ENCODE assay signal across 8 cellular contexts in genomic region chr3:195960971-195961760, GRCh38. TPM values are rescaled to one million over a fixed set of nuclear protein-coding genes. Genes with fewer than 3 reads are reported as not detected.
DNase-seq lines count a peak whose midpoint lies in the region; ATAC-seq and TF ChIP-seq lines count a peak whose summit lies in the region.
"Not testable (repeated sequence)": the region's sequence is repeated elsewhere in the genome, so short reads cannot be mapped to it uniquely, and the experiment has no call there.

No MANE protein-coding gene starts in this region.

- CTCF ChIA-PET in activated CD4-positive, alpha-beta memory T cell treated with anti-CD3 and anti-CD28 coated beads, Interleukin-2, amount 10 ng/mL, durations not matched to agents 7 days and 5 days (lab: Charles Lee): interaction anchor here (0.9 kb wide), 1 partner anchor 102 kb away, joined by 3 read pairs; no protein-coding TSS in a partner anchor

- H3K27ac ChIP-seq in SJCRH30: not testable (repeated sequence)

- H3K4me3 Mint-ChIP-seq in activated CD4-positive, alpha-beta memory T cell treated with anti-CD3 and anti-CD28 coated beads, Interleukin-2, amount 10 ng/mL, durations not matched to agents 7 days and 5 days; natural killer cell: not testable (repeated sequence)

- H3K27me3 ChIP-seq in SJCRH30: not testable (repeated sequence)

- H3K9me3 Mint-ChIP-seq in activated CD4-positive, alpha-beta memory T cell treated with anti-CD3 and anti-CD28 coated beads, Interleukin-2, amount 10 ng/mL, durations not matched to agents 7 days and 5 days; activated naive CD4-positive, alpha-beta T cell treated with anti-CD3 and anti-CD28 coated beads, Interleukin-2, amount 50 U/mL, for 72 hours; natural killer cell: not testable (repeated sequence)

- H3K4me3 ChIP-seq in SJCRH30: not testable (repeated sequence)

- H3K27ac Mint-ChIP-seq in activated CD4-positive, alpha-beta memory T cell treated with anti-CD3 and anti-CD28 coated beads, Interleukin-2, amount 10 ng/mL, durations not matched to agents 7 days and 5 days: not testable (repeated sequence)
- H3K27ac Mint-ChIP-seq in activated naive CD4-positive, alpha-beta T cell treated with anti-CD3 and anti-CD28 coated beads, Interleukin-2, amount 50 U/mL, for 72 hours: peak overlapping the region in 1 of 2 donors; percentile 13
- H3K27ac Mint-ChIP-seq in natural killer cell: peak overlapping the region; percentile 23 to 70

- POLR2A ChIA-PET in activated CD4-positive, alpha-beta memory T cell treated with anti-CD3 and anti-CD28 coated beads, Interleukin-2, amount 10 ng/mL, durations not matched to agents 7 days and 5 days (lab: Charles Lee): interaction anchor here (1.3 kb wide), 1 partner anchor 53 kb away, joined by 3 read pairs; the partner anchor contains the start of gene TNK2

- not testable (repeated sequence) for H3K27me3 Mint-ChIP-seq in activated CD4-positive, alpha-beta memory T cell treated with anti-CD3 and anti-CD28 coated beads, Interleukin-2, amount 10 ng/mL, durations not matched to agents 7 days and 5 days; natural killer cell (ENCODE audit: low read depth in 2 of 2)

- DNase-seq in CMK (ENCODE audit: low read depth) (peak; percentile 5), HT-29 (ENCODE audit: low spot score) (peak; percentile 54), SJCRH30 (peak; percentile 18 to 20), fibroblast of peridontal ligament (ENCODE audit: extremely low read depth) (peak; percentile 1)
- DNase-seq in activated CD4-positive, alpha-beta memory T cell treated with anti-CD3 and anti-CD28 coated beads, Interleukin-2, amount 10 ng/mL, durations not matched to agents 7 days and 5 days: peak; percentile 38
- peak in 1 of 2 donors; percentile 41 for DNase-seq in activated naive CD4-positive, alpha-beta T cell treated with anti-CD3 and anti-CD28 coated beads, Interleukin-2, amount 50 U/mL, for 72 hours (ENCODE audit: low spot score in 2 of 2)
- DNase-seq in natural killer cell: not testable (repeated sequence)
- peak; percentile 19 for DNase-seq in stimulated activated CD8-positive, alpha-beta memory T cell treated with anti-CD3 and anti-CD28 coated beads, Interleukin-4, amount 100 ng/mL, for 24 hours (ENCODE audit: low read depth)

- not testable (repeated sequence) for TF ChIP-seq CTCF in natural killer cell (IDR thresholded peaks at IDR 0.05)

- H3K9me3 ChIP-seq in SJCRH30 (replicated peaks): not testable (repeated sequence)

- not testable (repeated sequence) for H3K4me1 ChIP-seq in SJCRH30

- H3K36me3 ChIP-seq in SJCRH30: not testable (repeated sequence)

- intact Hi-C loops in natural killer cell (cut with micrococcal nuclease): not testable (repeated sequence)

- H3K36me3 Mint-ChIP-seq in activated CD4-positive, alpha-beta memory T cell treated with anti-CD3 and anti-CD28 coated beads, Interleukin-2, amount 10 ng/mL, durations not matched to agents 7 days and 5 days (ENCODE audit: low read depth): peaks cover 49% of the 10 kb centered on the region
- H3K36me3 Mint-ChIP-seq in activated naive CD4-positive, alpha-beta T cell treated with anti-CD3 and anti-CD28 coated beads, Interleukin-2, amount 50 U/mL, for 72 hours: peaks cover 26 to 28% of the 10 kb centered on the region in 2 donors
- not testable (repeated sequence) for H3K36me3 Mint-ChIP-seq in natural killer cell

- H3K4me1 Mint-ChIP-seq in activated CD4-positive, alpha-beta memory T cell treated with anti-CD3 and anti-CD28 coated beads, Interleukin-2, amount 10 ng/mL, durations not matched to agents 7 days and 5 days: peaks cover 15% of the 10 kb centered on the region
- H3K4me1 Mint-ChIP-seq in natural killer cell: peaks cover 18 to 20% of the 10 kb centered on the region in 2 donors

- ATAC-seq in activated naive CD4-positive, alpha-beta T cell treated with anti-CD3 and anti-CD28 coated beads, Interleukin-2, amount 50 U/mL, for 72 hours: peak; percentile 37 to 67
- peak in 2 of 3 donors; percentile 26 to 37 for ATAC-seq in natural killer cell

RNA-seq across cellular contexts. Expression of gene TNK2, which starts 52.8 kb away (rescaled TPM):
- 172 and 212 TPM in 2 replicates for total RNA-seq in HT-29 (2014; rRNA removed; shearing (Covaris generic))
- total RNA-seq in SJCRH30 (2014; rRNA removed; shearing (Covaris generic)): 17.4 and 21.8 TPM in 2 replicates
- 100 to 1,000 TPM; 113 to 115 TPM for total RNA-seq in activated CD4-positive, alpha-beta memory T cell treated with anti-CD3 and anti-CD28 coated beads, Interleukin-2, amount 10 ng/mL, durations not matched to agents 7 days and 5 days
- total RNA-seq in activated naive CD4-positive, alpha-beta T cell treated with anti-CD3 and anti-CD28 coated beads, Interleukin-2, amount 50 U/mL, for 72 hours: 10 to 100 TPM; 55.1 to 78.1 TPM
- total RNA-seq in natural killer cell: 100 to 1,000 TPM; 169 to 207 (median 171) TPM
